Comparison of ENCODE assay signal across 20 cellular contexts in genomic region chr5:79811904-79812303, GRCh38.
"Had no signal": no experiment of that assay in that cellular context is flagged by ENCODE, and none has a peak within 500 bp of the region (broad histone marks: within the 10 kb centered on the region; RNA-seq: fewer than 3 reads in every experiment).

No MANE protein-coding gene starts in this region.

- H3K36me3 ChIP-seq: esophagus squamous epithelium, left lung, lower lobe of right lung had no signal

- H3K27me3 ChIP-seq: dorsolateral prefrontal cortex, esophagus squamous epithelium, gastrocnemius medialis, heart left ventricle, hepatocyte, left lung had no signal

- H3K79me2 ChIP-seq: hepatocyte had no signal

- H3K27ac ChIP-seq: coronary artery, dorsolateral prefrontal cortex, epithelial cell of prostate, esophagus squamous epithelium, hepatocyte, left lung, lower lobe of right lung had no signal

- H3K9me3 ChIP-seq: esophagus squamous epithelium, gastrocnemius medialis, heart left ventricle, left lung, lower lobe of right lung had no signal

- H3K4me1 ChIP-seq: esophagus squamous epithelium, left lung, lower lobe of right lung had no signal

- H3K4me2 ChIP-seq: hepatocyte had no signal

- DNase-seq: dermis blood vessel endothelial cell; dorsolateral prefrontal cortex; effector CD4-positive, alpha-beta T cell; effector memory CD4-positive, alpha-beta T cell; esophagus squamous epithelium; foreskin fibroblast; foreskin melanocyte; gastrocnemius medialis; glutamatergic neuron; heart left ventricle; left cardiac atrium; left lung; left ventricle myocardium superior; lower lobe of right lung; mesenchymal stem cell; midbrain; naive thymus-derived CD4-positive, alpha-beta T cell had no signal

- H3K4me3 ChIP-seq: coronary artery, dorsolateral prefrontal cortex, esophagus squamous epithelium, gastrocnemius medialis, heart left ventricle, hepatocyte, left lung, lower lobe of right lung had no signal
